Comparison of ENCODE assay signal across 1 cellular context in the genomic region with DNA sequence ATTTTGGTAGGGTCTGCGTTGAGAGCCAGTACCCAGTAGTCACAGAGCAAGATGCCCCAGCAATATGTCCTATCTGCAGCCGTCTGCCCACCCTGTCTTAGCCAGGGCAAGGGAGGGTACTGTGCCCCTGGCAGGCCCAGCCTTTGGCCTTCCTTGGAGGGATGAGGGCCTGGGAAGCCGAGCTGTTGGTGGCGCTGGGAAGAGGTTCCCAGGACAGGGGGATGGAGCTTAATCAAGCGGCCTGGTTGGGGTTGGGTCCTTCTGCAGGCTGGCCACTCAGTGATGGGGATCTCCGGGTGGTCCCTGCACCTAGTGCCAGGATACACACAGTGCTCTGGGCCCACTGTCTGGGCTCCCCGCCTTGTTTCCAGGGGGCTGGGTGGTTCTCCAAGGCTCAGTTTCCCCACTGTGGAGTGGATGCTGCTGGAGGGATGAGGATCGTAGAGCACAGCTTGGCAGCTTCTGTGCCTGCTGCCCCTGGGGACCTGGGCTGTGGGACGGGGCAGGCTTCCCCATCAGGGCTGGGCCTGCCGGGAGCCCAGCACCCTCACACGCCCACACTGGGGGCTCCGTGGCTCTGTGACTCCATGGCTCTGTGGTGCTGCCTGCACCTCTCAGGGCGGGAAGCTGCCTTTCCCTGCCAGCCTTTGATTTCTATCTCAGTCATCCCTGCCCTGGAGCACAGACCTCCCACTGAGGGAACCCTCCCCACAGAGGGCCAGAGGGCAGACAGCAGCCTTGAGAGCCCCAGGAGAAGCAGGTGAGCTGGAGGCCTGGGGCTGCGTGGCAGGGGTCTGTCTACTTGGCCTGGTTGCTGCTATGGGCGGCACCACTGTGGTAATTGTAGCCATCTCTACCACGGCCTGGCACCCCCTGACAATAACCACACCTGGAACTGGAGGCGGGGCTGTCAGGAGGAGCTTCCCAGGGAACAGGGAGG.
TF ChIP-seq lines count a peak whose summit lies in the region.

No MANE protein-coding gene starts in this region.

TF ChIP-seq in HepG2, 621 proteins besides CTCF, POLR2A, EP300 and RAD21:
- TF ChIP-seq, protein P1, sequence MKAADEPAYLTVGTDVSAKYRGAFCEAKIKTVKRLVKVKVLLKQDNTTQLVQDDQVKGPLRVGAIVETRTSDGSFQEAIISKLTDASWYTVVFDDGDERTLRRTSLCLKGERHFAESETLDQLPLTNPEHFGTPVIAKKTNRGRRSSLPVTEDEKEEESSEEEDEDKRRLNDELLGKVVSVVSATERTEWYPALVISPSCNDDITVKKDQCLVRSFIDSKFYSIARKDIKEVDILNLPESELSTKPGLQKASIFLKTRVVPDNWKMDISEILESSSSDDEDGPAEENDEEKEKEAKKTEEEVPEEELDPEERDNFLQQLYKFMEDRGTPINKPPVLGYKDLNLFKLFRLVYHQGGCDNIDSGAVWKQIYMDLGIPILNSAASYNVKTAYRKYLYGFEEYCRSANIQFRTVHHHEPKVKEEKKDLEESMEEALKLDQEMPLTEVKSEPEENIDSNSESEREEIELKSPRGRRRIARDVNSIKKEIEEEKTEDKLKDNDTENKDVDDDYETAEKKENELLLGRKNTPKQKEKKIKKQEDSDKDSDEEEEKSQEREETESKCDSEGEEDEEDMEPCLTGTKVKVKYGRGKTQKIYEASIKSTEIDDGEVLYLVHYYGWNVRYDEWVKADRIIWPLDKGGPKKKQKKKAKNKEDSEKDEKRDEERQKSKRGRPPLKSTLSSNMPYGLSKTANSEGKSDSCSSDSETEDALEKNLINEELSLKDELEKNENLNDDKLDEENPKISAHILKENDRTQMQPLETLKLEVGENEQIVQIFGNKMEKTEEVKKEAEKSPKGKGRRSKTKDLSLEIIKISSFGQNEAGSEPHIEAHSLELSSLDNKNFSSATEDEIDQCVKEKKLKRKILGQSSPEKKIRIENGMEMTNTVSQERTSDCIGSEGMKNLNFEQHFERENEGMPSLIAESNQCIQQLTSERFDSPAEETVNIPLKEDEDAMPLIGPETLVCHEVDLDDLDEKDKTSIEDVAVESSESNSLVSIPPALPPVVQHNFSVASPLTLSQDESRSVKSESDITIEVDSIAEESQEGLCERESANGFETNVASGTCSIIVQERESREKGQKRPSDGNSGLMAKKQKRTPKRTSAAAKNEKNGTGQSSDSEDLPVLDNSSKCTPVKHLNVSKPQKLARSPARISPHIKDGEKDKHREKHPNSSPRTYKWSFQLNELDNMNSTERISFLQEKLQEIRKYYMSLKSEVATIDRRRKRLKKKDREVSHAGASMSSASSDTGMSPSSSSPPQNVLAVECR (CRISPR knock-in tag; IDR thresholded peaks at IDR 0.05; ENCODE audit: borderline replicate concordance), result no peak
- TF ChIP-seq GATA4 (IDR thresholded peaks at IDR 0.05; ENCODE audit: borderline replicate concordance, low read depth) (no peak), ZMYM2 (CRISPR knock-in tag; IDR thresholded peaks at IDR 0.05) (no peak), ISX (CRISPR knock-in tag; conservative IDR thresholded peaks at IDR 0.05) (no peak), ZNF251 (CRISPR knock-in tag; IDR thresholded peaks at IDR 0.05) (no peak), ZFP41 (CRISPR knock-in tag; IDR thresholded peaks at IDR 0.05; ENCODE audit: borderline replicate concordance) (no peak), ZNF292 (CRISPR knock-in tag; IDR thresholded peaks at IDR 0.05; ENCODE audit: borderline replicate concordance, low read depth) (no peak), ZNF747 (CRISPR knock-in tag; IDR thresholded peaks at IDR 0.05; ENCODE audit: borderline replicate concordance) (no peak), ZFP36L1 (CRISPR knock-in tag; IDR thresholded peaks at IDR 0.05) (no peak)
- TF ChIP-seq, protein P2, sequence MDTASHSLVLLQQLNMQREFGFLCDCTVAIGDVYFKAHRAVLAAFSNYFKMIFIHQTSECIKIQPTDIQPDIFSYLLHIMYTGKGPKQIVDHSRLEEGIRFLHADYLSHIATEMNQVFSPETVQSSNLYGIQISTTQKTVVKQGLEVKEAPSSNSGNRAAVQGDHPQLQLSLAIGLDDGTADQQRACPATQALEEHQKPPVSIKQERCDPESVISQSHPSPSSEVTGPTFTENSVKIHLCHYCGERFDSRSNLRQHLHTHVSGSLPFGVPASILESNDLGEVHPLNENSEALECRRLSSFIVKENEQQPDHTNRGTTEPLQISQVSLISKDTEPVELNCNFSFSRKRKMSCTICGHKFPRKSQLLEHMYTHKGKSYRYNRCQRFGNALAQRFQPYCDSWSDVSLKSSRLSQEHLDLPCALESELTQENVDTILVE (CRISPR knock-in tag; IDR thresholded peaks at IDR 0.05), result no peak
TF ChIP-seq in HepG2: peak in this region for 0.
